1 cellular context compared by ENCODE assay signal in genomic region chr7:39833865-39834634, GRCh38.
TF ChIP-seq lines count a peak whose summit lies in the region.

No MANE protein-coding gene starts in this region.

TF ChIP-seq in H1, 55 proteins besides CTCF, POLR2A, EP300 and RAD21 (continued from another document):
- TF ChIP-seq SUZ12 (IDR thresholded peaks at IDR 0.05; ENCODE audit: low read length), result peak; percentile 35; the same call in 1 of the 2 replicates
- peak; percentile 51 for TF ChIP-seq EZH2 (IDR thresholded peaks at IDR 0.05; ENCODE audit: low read depth, low read length, severe bottlenecking)
